In genomic region chr5:133824661-133825254, GRCh38 we compare ENCODE assay signal across 9 cellular contexts.
A peak's percentile ranks its signal among the peaks of the same experiment; 100 is the strongest.
DNase-seq lines count a peak whose midpoint lies in the region; ATAC-seq and TF ChIP-seq lines count a peak whose summit lies in the region.
"Had no signal": no experiment of that assay in that cellular context is flagged by ENCODE, and none has a peak within 500 bp of the region (broad histone marks: within the 10 kb centered on the region; RNA-seq: fewer than 3 reads in every experiment).

No MANE protein-coding gene starts in this region.

- ATAC-seq in GM19395 (IDR thresholded peaks at IDR 0.05; ENCODE audit: unreplicated experiment) (peak; percentile 70), HG03108 (IDR thresholded peaks at IDR 0.05; ENCODE audit: unreplicated experiment) (peak; percentile 59)
- ATAC-seq in central memory CD8-positive, alpha-beta T cell (replicated peaks; ENCODE audit: extremely low read depth, poor library complexity, severe bottlenecking) = no peak

- H3K27me3 Mint-ChIP-seq in central memory CD8-positive, alpha-beta T cell = peaks cover 30% of the 10 kb centered on the region
- H3K27me3 Mint-ChIP-seq in osteocyte (ENCODE audit: unreplicated experiment) = peaks cover 5% of the 10 kb centered on the region

- DNase-seq in GM13976 (ENCODE audit: low spot score) (peak; percentile 84), NCI-H774 (lab: John Stamatoyannopoulos, UW) (no peak), osteocyte (ENCODE audit: extremely low spot score, unreplicated experiment) (no peak), NCI-H446 treated with DMSO at 0.1 percent for 48 hours (lab: John Stamatoyannopoulos, UW) (no peak), hepatic stellate cell (ENCODE audit: low spot score) (no peak)
- no peak for DNase-seq in central memory CD8-positive, alpha-beta T cell (ENCODE audit: low spot score in 2 of 2)
- DNase-seq: hypothalamus had no signal

- peaks cover 27% of the 10 kb centered on the region for H3K4me1 Mint-ChIP-seq in central memory CD8-positive, alpha-beta T cell
- H3K4me1 Mint-ChIP-seq in osteocyte (ENCODE audit: unreplicated experiment) = peaks cover 19% of the 10 kb centered on the region

- H3K9me3 Mint-ChIP-seq in central memory CD8-positive, alpha-beta T cell = no peaks in the 10 kb centered on the region
- no peaks in the 10 kb centered on the region for H3K9me3 Mint-ChIP-seq in osteocyte (ENCODE audit: unreplicated experiment)

- H3K36me3 Mint-ChIP-seq in central memory CD8-positive, alpha-beta T cell (ENCODE audit: insufficient read depth) = no peaks in the 10 kb centered on the region
- H3K36me3 Mint-ChIP-seq in osteocyte (ENCODE audit: unreplicated experiment) = no peaks in the 10 kb centered on the region

- in situ Hi-C loops in GM13976 (cut with MboI; ENCODE audit: low sequenced_read_pairs, unreplicated experiment) = no loop called here

- H3K27ac Mint-ChIP-seq in central memory CD8-positive, alpha-beta T cell (ENCODE audit: low read depth) = peak overlapping the region; percentile 7
- no peak overlapping the region for H3K27ac Mint-ChIP-seq in osteocyte (ENCODE audit: unreplicated experiment)

- no peak overlapping the region for H3K4me3 Mint-ChIP-seq in central memory CD8-positive, alpha-beta T cell
- H3K4me3 Mint-ChIP-seq in osteocyte (ENCODE audit: unreplicated experiment) = no peak overlapping the region

- no peak for TF ChIP-seq CTCF in GM13976 (IDR thresholded peaks at IDR 0.05; ENCODE audit: borderline replicate concordance, control extremely low read depth, extremely low read depth, insufficient read depth, missing control alignments)
- no peak for TF ChIP-seq CTCF in osteocyte (IDR thresholded peaks at IDR 0.05)
